In the genomic region with DNA sequence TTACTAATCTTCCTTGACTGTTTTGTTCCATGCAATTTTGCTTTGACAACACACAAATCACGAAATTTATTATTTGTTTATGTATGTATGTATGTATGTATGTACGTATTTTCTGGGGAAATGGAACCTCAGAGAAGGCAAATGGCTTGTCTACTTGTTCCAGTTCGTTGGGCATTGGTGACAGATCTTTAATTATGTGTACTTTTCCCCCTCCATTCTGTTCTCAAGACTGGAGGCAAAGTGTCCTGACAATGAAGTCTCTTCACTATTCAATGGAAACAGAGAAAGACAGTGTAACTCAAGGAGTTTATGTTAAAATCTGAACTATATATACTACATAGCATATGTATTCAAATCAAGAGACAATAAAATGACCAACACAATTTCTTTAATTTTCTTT, we compare ENCODE assay signal across 31 cellular contexts.
"Had no signal": no experiment of that assay in that cellular context is flagged by ENCODE, and none has a peak within 500 bp of the region (broad histone marks: within the 10 kb centered on the region; RNA-seq: fewer than 3 reads in every experiment).

No MANE protein-coding gene starts in this region.

- H3K27me3 Mint-ChIP-seq: activated CD4-positive, alpha-beta memory T cell treated with anti-CD3 and anti-CD28 coated beads for 36 hours; activated CD4-positive, alpha-beta T cell treated with anti-CD3 and anti-CD28 coated beads, Interleukin-2, amount 10 ng/mL, durations not matched to agents 24 days and 14 days; activated naive CD8-positive, alpha-beta T cell; activated T-cell treated with anti-CD3 and anti-CD28 coated beads, Interleukin-2, amount 50 U/mL, for 24 hours; central memory CD8-positive, alpha-beta T cell; dendritic cell treated with granulocyte-macrophage colony-stimulating factor and Interleukin-4, amounts not matched to agents 40 ng/mL and 50 ng/mL, for 4 days; T-helper 17 cell had no signal

- H3K36me3 ChIP-seq: brain microvascular endothelial cell, gastrocnemius medialis, heart left ventricle had no signal

- H3K9me3 ChIP-seq: gastrocnemius medialis, heart left ventricle had no signal

- H3K27ac Mint-ChIP-seq: activated CD4-positive, alpha-beta memory T cell treated with anti-CD3 and anti-CD28 coated beads for 36 hours; activated CD4-positive, alpha-beta T cell treated with anti-CD3 and anti-CD28 coated beads for 36 hours; activated CD4-positive, alpha-beta T cell treated with anti-CD3 and anti-CD28 coated beads, Interleukin-2, amount 10 ng/mL, durations not matched to agents 24 days and 14 days; activated CD8-positive, alpha-beta T cell treated with anti-CD3 and anti-CD28 coated beads, Interleukin-2, amount 10 ng/mL, durations not matched to agents 7 days and 5 days; activated naive CD8-positive, alpha-beta T cell; activated T-cell treated with anti-CD3 and anti-CD28 coated beads, Interleukin-2, amount 50 U/mL, for 24 hours; activated T-helper 17 cell treated with anti-CD3 and anti-CD28 coated beads, Interleukin-2, amount 50 U/mL, for 72 hours; dendritic cell treated with granulocyte-macrophage colony-stimulating factor and Interleukin-4, amounts not matched to agents 40 ng/mL and 50 ng/mL, for 4 days; endodermal cell; T-helper 17 cell; T-helper 2 cell treated with Interferon-gamma antibody and Interleukin-4, amounts not matched to agents 5 μg/mL and 100 μg/mL, for 36 hours had no signal

- H3K4me3 Mint-ChIP-seq: activated CD4-positive, alpha-beta memory T cell treated with anti-CD3 and anti-CD28 coated beads for 36 hours; activated CD4-positive, alpha-beta T cell treated with anti-CD3 and anti-CD28 coated beads for 36 hours; activated CD4-positive, alpha-beta T cell treated with anti-CD3 and anti-CD28 coated beads, Interleukin-2, amount 10 ng/mL, durations not matched to agents 24 days and 14 days; activated CD8-positive, alpha-beta T cell treated with anti-CD3 and anti-CD28 coated beads, Interleukin-2, amount 10 ng/mL, durations not matched to agents 7 days and 5 days; activated naive CD8-positive, alpha-beta T cell; activated T-cell treated with anti-CD3 and anti-CD28 coated beads, Interleukin-2, amount 50 U/mL, for 24 hours; activated T-helper 17 cell treated with anti-CD3 and anti-CD28 coated beads, Interleukin-2, amount 50 U/mL, for 72 hours; central memory CD8-positive, alpha-beta T cell; dendritic cell treated with granulocyte-macrophage colony-stimulating factor and Interleukin-4, amounts not matched to agents 40 ng/mL and 50 ng/mL, for 4 days; endodermal cell; T-helper 17 cell; T-helper 2 cell treated with Interferon-gamma antibody and Interleukin-4, amounts not matched to agents 5 μg/mL and 100 μg/mL, for 36 hours had no signal

- H3K9me3 Mint-ChIP-seq: activated CD4-positive, alpha-beta T cell treated with anti-CD3 and anti-CD28 coated beads, Interleukin-2, amount 10 ng/mL, durations not matched to agents 24 days and 14 days; activated T-helper 17 cell treated with anti-CD3 and anti-CD28 coated beads, Interleukin-2, amount 50 U/mL, for 72 hours; central memory CD8-positive, alpha-beta T cell had no signal

- H3K27ac ChIP-seq: brain microvascular endothelial cell, coronary artery, dorsolateral prefrontal cortex, gastrocnemius medialis, heart left ventricle had no signal

- H3K27me3 ChIP-seq: brain microvascular endothelial cell, dorsolateral prefrontal cortex, gastrocnemius medialis had no signal

- H3K4me1 ChIP-seq: gastrocnemius medialis, heart left ventricle had no signal

- H3K4me1 Mint-ChIP-seq: activated CD4-positive, alpha-beta T cell treated with anti-CD3 and anti-CD28 coated beads for 36 hours; activated CD4-positive, alpha-beta T cell treated with anti-CD3 and anti-CD28 coated beads, Interleukin-2, amount 10 ng/mL, durations not matched to agents 24 days and 14 days; activated T-helper 17 cell treated with anti-CD3 and anti-CD28 coated beads, Interleukin-2, amount 50 U/mL, for 72 hours; central memory CD8-positive, alpha-beta T cell; T-helper 17 cell had no signal

- H3K36me3 Mint-ChIP-seq: activated CD4-positive, alpha-beta memory T cell treated with anti-CD3 and anti-CD28 coated beads for 36 hours; activated naive CD8-positive, alpha-beta T cell had no signal

- DNase-seq: activated CD4-positive, alpha-beta memory T cell treated with anti-CD3 and anti-CD28 coated beads for 36 hours; activated CD4-positive, alpha-beta T cell treated with anti-CD3 and anti-CD28 coated beads for 36 hours; activated CD4-positive, alpha-beta T cell treated with anti-CD3 and anti-CD28 coated beads, Interleukin-2, amount 10 ng/mL, durations not matched to agents 24 days and 14 days; activated CD4-positive, CD25-positive, alpha-beta regulatory T cell; activated CD4-positive, CD25-positive, alpha-beta regulatory T cell treated with anti-CD3 and anti-CD28 coated beads, Interleukin-2, amount 50 U/mL, for 72 hours; activated CD8-positive, alpha-beta memory T cell treated with anti-CD3 and anti-CD28 coated beads, Interleukin-2, amount 50 U/mL, for 48 hours; activated CD8-positive, alpha-beta T cell treated with anti-CD3 and anti-CD28 coated beads, Interleukin-2, amount 10 ng/mL, durations not matched to agents 7 days and 5 days; activated effector memory CD4-positive, alpha-beta T cell treated with Interleukin-2 at 50 U/mL for 16 hours; activated gamma-delta T cell treated with Interleukin-2 at 50 U/mL for 16 hours; activated naive CD4-positive, alpha-beta T cell treated with anti-CD3 and anti-CD28 coated beads, Interleukin-2, amount 50 U/mL, for 16 hours; activated naive CD4-positive, alpha-beta T cell treated with Interleukin-2 at 50 U/mL for 16 hours; activated T-cell treated with anti-CD3 and anti-CD28 coated beads for 4 hours; activated T-cell treated with anti-CD3 and anti-CD28 coated beads, Interleukin-2, amount 50 U/mL, for 24 hours; amniotic stem cell; anterior cingulate cortex; brain microvascular endothelial cell; dorsolateral prefrontal cortex; effector memory CD4-positive, alpha-beta T cell; foreskin fibroblast; gastrocnemius medialis; glutamatergic neuron; heart left ventricle; T-helper 17 cell had no signal

- ATAC-seq: activated CD4-positive, alpha-beta T cell treated with anti-CD3 and anti-CD28 coated beads for 36 hours; activated CD8-positive, alpha-beta T cell treated with anti-CD3 and anti-CD28 coated beads, Interleukin-2, amount 10 ng/mL, durations not matched to agents 7 days and 5 days; activated T-helper 17 cell treated with anti-CD3 and anti-CD28 coated beads, Interleukin-2, amount 50 U/mL, for 72 hours; esophagus mucosa; gastrocnemius medialis; heart left ventricle; T-helper 17 cell had no signal

- H3K4me3 ChIP-seq: coronary artery, dorsolateral prefrontal cortex, gastrocnemius medialis, heart left ventricle had no signal
